ENCODE assay signal across 28 cellular contexts in genomic region chr19:48137411-48137810, GRCh38. TPM values are rescaled to one million over a fixed set of nuclear protein-coding genes. Genes with fewer than 3 reads are reported as not detected.
DNase-seq lines count a peak whose midpoint lies in the region; ATAC-seq, FAIRE-seq and TF ChIP-seq lines count a peak whose summit lies in the region.
"Had no signal": no experiment of that assay in that cellular context is flagged by ENCODE, and none has a peak within 500 bp of the region (broad histone marks: within the 10 kb centered on the region; RNA-seq: fewer than 3 reads in every experiment).

No MANE protein-coding gene starts in this region.

- TF ChIP-seq POLR2A in HepG2 (IDR thresholded peaks at IDR 0.05; ENCODE audit: insufficient read depth in 1 of 2, low read depth in 2 of 2, low read length in 2 of 2) (no peak), right lobe of liver (IDR thresholded peaks at IDR 0.05) (no peak), K562 (conservative IDR thresholded peaks at IDR 0.05) (no peak)

- BruUV-seq in HepG2 (replicated peaks; lab: Mats Ljungman, UMichigan) = no TSS peak
- no TSS peak for BruUV-seq in K562 (replicated peaks; lab: Mats Ljungman, UMichigan)

- peaks cover 73% of the 10 kb centered on the region for H3K36me3 Mint-ChIP-seq in stimulated activated effector memory CD8-positive, alpha-beta T cell treated with anti-CD3 and anti-CD28 coated beads, Interleukin-12 subunit alpha, Interleukin-12 subunit beta, amount 100 ng/mL, for 72 hours

- H3K9ac ChIP-seq in HepG2 (ENCODE audit: insufficient read depth, low read depth, low read length) = no peak overlapping the region
- no peak overlapping the region for H3K9ac ChIP-seq in K562 (ENCODE audit: insufficient read depth in 1 of 2, low read depth in 2 of 2, low read length in 2 of 2)
- H3K9ac ChIP-seq: BLaER1 had no signal

- no peak for DNase-seq in HepG2 (ENCODE audit: low spot score)
- no peak for DNase-seq in right lobe of liver
- DNase-seq in K562 (ENCODE audit: extremely low read depth in 1 of 4, low spot score in 3 of 4) = no peak
- peak; percentile 48 for DNase-seq in islet precursor cell
- DNase-seq in stimulated activated effector memory CD8-positive, alpha-beta T cell treated with anti-CD3 and anti-CD28 coated beads, Interleukin-12 subunit alpha, Interleukin-12 subunit beta, amount 100 ng/mL, for 72 hours (ENCODE audit: low spot score in 2 of 2) = no peak
- no peak for DNase-seq in GM19239 (ENCODE audit: insufficient read length, low spot score)
- DNase-seq: 8988T; ACHN; BE2C; C1 segment of cervical spinal cord; CD4-positive, alpha-beta memory T cell; CD4-positive, CD25-positive, alpha-beta regulatory T cell; CD8-positive, alpha-beta memory T cell; COR-L47; DMS 273 treated with DMSO at 0.1 percent for 48 hours; DMS153; DMS53; DMS79; DND-41; EL; GDM1 had no signal

- CTCF ChIA-PET in HepG2 (lab: Yijun Ruan, JAX; ENCODE audit: low intra/inter-chr PET ratio, low total read pairs) (no interaction called here), K562 (lab: Yijun Ruan, JAX; ENCODE audit: low intra/inter-chr PET ratio) (no interaction called here)

- H3K27ac Mint-ChIP-seq in stimulated activated effector memory CD8-positive, alpha-beta T cell treated with anti-CD3 and anti-CD28 coated beads, Interleukin-12 subunit alpha, Interleukin-12 subunit beta, amount 100 ng/mL, for 72 hours = peak overlapping the region; percentile 64

- no peak for TF ChIP-seq EP300 in HepG2 (IDR thresholded peaks at IDR 0.05; ENCODE audit: low read depth in 2 of 2, low read length in 2 of 2)
- no peak for TF ChIP-seq EP300 in HepG2 (CRISPR knock-in tag; IDR thresholded peaks at IDR 0.05; ENCODE audit: borderline replicate concordance)
- TF ChIP-seq EP300 in K562 (IDR thresholded peaks at IDR 0.05; ENCODE audit: low read length) = no peak

- TF ChIP-seq CTCF in HepG2 (CRISPR knock-in tag; IDR thresholded peaks at IDR 0.05) = no peak
- TF ChIP-seq CTCF in right lobe of liver (IDR thresholded peaks at IDR 0.05) = no peak
- no peak for TF ChIP-seq CTCF in K562 (IDR thresholded peaks at IDR 0.05 in 2 of 3, conservative IDR thresholded peaks at IDR 0.05 in 1 of 3; ENCODE audit: insufficient read depth in 2 of 3, low read depth in 1 of 3, low read length in 3 of 3)

- H3K4me3 Mint-ChIP-seq in stimulated activated effector memory CD8-positive, alpha-beta T cell treated with anti-CD3 and anti-CD28 coated beads, Interleukin-12 subunit alpha, Interleukin-12 subunit beta, amount 100 ng/mL, for 72 hours = no peak overlapping the region
- H3K4me3 Mint-ChIP-seq: CD14-positive monocyte; CD4-positive, alpha-beta memory T cell; CD4-positive, CD25-positive, alpha-beta regulatory T cell; CD8-positive, alpha-beta memory T cell had no signal

- FAIRE-seq in HepG2 (lab: Jason Lieb, UNC) = no peak
- no peak for FAIRE-seq in K562 (lab: Jason Lieb, UNC)
- FAIRE-seq in GM19239 (lab: Jason Lieb, UNC) = no peak
- FAIRE-seq: A204.1, GM12878, GM12892, GM18507 had no signal

- H3K27me3 ChIP-seq in HepG2 (ENCODE audit: control insufficient read depth in 1 of 2, insufficient read depth in 2 of 2, low read length in 2 of 2) = no peaks in the 10 kb centered on the region
- no peaks in the 10 kb centered on the region for H3K27me3 ChIP-seq in right lobe of liver
- H3K27me3 ChIP-seq in K562 (ENCODE audit: control insufficient read depth in 2 of 2, insufficient read depth in 2 of 2, low read length in 2 of 2) = no peaks in the 10 kb centered on the region
- H3K27me3 ChIP-seq: BE2C, BLaER1 had no signal

- H3K9me3 ChIP-seq in HepG2 (ENCODE audit: low read length) (no peaks in the 10 kb centered on the region), right lobe of liver (no peaks in the 10 kb centered on the region), K562 (replicated peaks; ENCODE audit: control insufficient read depth, insufficient read depth, low read depth, low read length) (no peaks in the 10 kb centered on the region)
- H3K9me3 ChIP-seq: BE2C, BLaER1 had no signal

- no peaks in the 10 kb centered on the region for H3K79me2 ChIP-seq in HepG2 (ENCODE audit: insufficient read depth, low read length)
- H3K79me2 ChIP-seq in K562 (ENCODE audit: control insufficient read depth, insufficient read depth, low read length) = no peaks in the 10 kb centered on the region

- H3K9me1 ChIP-seq in K562 (ENCODE audit: control insufficient read depth, insufficient read depth, low read length) = no peaks in the 10 kb centered on the region

- H3K27ac ChIP-seq in HepG2 (ENCODE audit: extremely low read length, insufficient read depth, low read length) (no peak overlapping the region), right lobe of liver (no peak overlapping the region), K562 (ENCODE audit: extremely low read depth, low read depth, low read length) (no peak overlapping the region)
- H3K27ac ChIP-seq: BLaER1 had no signal

- ATAC-seq in HepG2 (no peak), right lobe of liver (no peak), K562 (no peak), GM18873 (IDR thresholded peaks at IDR 0.05; ENCODE audit: low FRiP score, unreplicated experiment) (no peak)
- no peak for ATAC-seq in stimulated activated effector memory CD8-positive, alpha-beta T cell treated with anti-CD3 and anti-CD28 coated beads, Interleukin-12 subunit alpha, Interleukin-12 subunit beta, amount 100 ng/mL, for 72 hours
- ATAC-seq: GM12878 had no signal

- H3K4me2 ChIP-seq in HepG2 (ENCODE audit: low read depth, low read length) (no peak overlapping the region), K562 (ENCODE audit: insufficient read depth, low read length) (no peak overlapping the region)
- H3K4me2 ChIP-seq: BLaER1 had no signal

- H3K4me3 ChIP-seq in HepG2 (replicated peaks in 1 of 3; ENCODE audit: insufficient read depth in 1 of 3, low read depth in 2 of 3, low read length in 3 of 3) (no peak overlapping the region), right lobe of liver (no peak overlapping the region), K562 (no peak overlapping the region)
- H3K4me3 ChIP-seq: BLaER1, GM12878 had no signal

- H3K4me1 ChIP-seq in HepG2 (ENCODE audit: insufficient read depth, low read length) (no peaks in the 10 kb centered on the region), right lobe of liver (no peaks in the 10 kb centered on the region), K562 (replicated peaks in 1 of 2; ENCODE audit: control insufficient read depth in 2 of 2, insufficient read depth in 2 of 2, low read length in 2 of 2) (peaks cover 0 to 11% of the 10 kb centered on the region in 2 experiments; a peak in 1 of 5 replicates)
- H3K4me1 ChIP-seq: BE2C, BLaER1 had no signal

- H3K4me1 Mint-ChIP-seq in stimulated activated effector memory CD8-positive, alpha-beta T cell treated with anti-CD3 and anti-CD28 coated beads, Interleukin-12 subunit alpha, Interleukin-12 subunit beta, amount 100 ng/mL, for 72 hours = peaks cover 7% of the 10 kb centered on the region
- H3K4me1 Mint-ChIP-seq: CD14-positive monocyte; CD4-positive, alpha-beta memory T cell; CD4-positive, CD25-positive, alpha-beta regulatory T cell; CD8-positive, alpha-beta memory T cell had no signal

- H2AFZ ChIP-seq in HepG2 (ENCODE audit: low read length) = no peak overlapping the region
- no peak overlapping the region for H2AFZ ChIP-seq in K562 (ENCODE audit: low read depth, low read length)

- POLR2A ChIA-PET in HepG2 (lab: Yijun Ruan, JAX) = no interaction called here
- POLR2A ChIA-PET in K562 (lab: Yijun Ruan, JAX) = interaction anchor here (0.5 to 1.3 kb wide), 5 partner anchors 10 to 144 kb away, joined by 3 to 4 read pairs (median 3); no protein-coding TSS in a partner anchor

- no peaks in the 10 kb centered on the region for H3K9me3 Mint-ChIP-seq in stimulated activated effector memory CD8-positive, alpha-beta T cell treated with anti-CD3 and anti-CD28 coated beads, Interleukin-12 subunit alpha, Interleukin-12 subunit beta, amount 100 ng/mL, for 72 hours
- H3K9me3 Mint-ChIP-seq: CD14-positive monocyte; CD4-positive, alpha-beta memory T cell; CD4-positive, CD25-positive, alpha-beta regulatory T cell; CD8-positive, alpha-beta memory T cell had no signal

- TF ChIP-seq RAD21 in HepG2 (CRISPR knock-in tag; IDR thresholded peaks at IDR 0.05) (no peak), K562 (CRISPR knock-in tag; conservative IDR thresholded peaks at IDR 0.05 in 1 of 2, IDR thresholded peaks at IDR 0.05 in 1 of 2) (no peak)

- H4K20me1 ChIP-seq in HepG2 (ENCODE audit: insufficient read depth, low read length) (no peaks in the 10 kb centered on the region), K562 (replicated peaks; ENCODE audit: control insufficient read depth, insufficient read depth, low read length) (no peaks in the 10 kb centered on the region)
- H4K20me1 ChIP-seq: BLaER1 had no signal

- WGBS in HepG2 (ENCODE audit: low lambda C conversion rate) = 100% methylated on average over 12 of the region's 26 CpGs
- 100% methylated on average over 5 of the region's 26 CpGs for WGBS in right lobe of liver (ENCODE audit: insufficient coverage, low coverage, low lambda C conversion rate, missing lambda C conversion rate)
- WGBS in K562 (ENCODE audit: insufficient coverage, low coverage, missing lambda C conversion rate) = 94% methylated on average over 22 of the region's 26 CpGs

- in situ Hi-C loops in HepG2 (cut with HindIII; ENCODE audit: extremely low pct_ligation_motif_present, low pct_unique_long_range_greater_than_20kb) = no loop called here
- in situ Hi-C loops in K562 (cut with MboI) = no loop called here

- H3K36me3 ChIP-seq in HepG2 (replicated peaks in 1 of 2; ENCODE audit: control insufficient read depth in 1 of 2, insufficient read depth in 2 of 2, low read length in 2 of 2) (peaks cover 4 to 37% of the 10 kb centered on the region in 2 experiments; a peak in 3 of 5 replicates), right lobe of liver (no peaks in the 10 kb centered on the region), K562 (ENCODE audit: control insufficient read depth, insufficient read depth, low read length) (peaks cover 76% of the 10 kb centered on the region; the same call in 2 of the 3 replicates)

- intact Hi-C loops in HepG2 (cut with micrococcal nuclease; ENCODE audit: unreplicated experiment) (no loop called here), right lobe of liver (cut with DNase I) (no loop called here), K562 (cut with micrococcal nuclease) (no loop called here)

RNA-seq across cellular contexts. Expression of gene PLA2G4C, which starts 26.8 kb away (rescaled TPM):
- total RNA-seq in HepG2 (2016; rRNA removed; fragmentation: Illumina TruSeq; extraction: Trizol) (0.87 and 1.7 TPM in 2 replicates), right lobe of liver (10 to 100 TPM in 3 of 6 experiments, 1 to 10 TPM in 3; 3.8 to 29.7 (median 9.8) TPM), K562 (2014; rRNA removed) (not detected in 2 replicates), K562 (2014; rRNA removed; fragmentation: Illumina TruSeq; extraction: Trizol) (not detected in 2 replicates), K562 (2015; rRNA removed; fragmentation: Illumina TruSeq; extraction: Trizol) (not detected in 2 replicates), K562 (2021) (0.35 and 0.38 TPM in 2 replicates)
- not detected in 2 replicates for total RNA-seq in HepG2 (2016; cell fraction: cytosol; rRNA removed; fragmentation: Illumina TruSeq; extraction: Trizol; ENCODE audit: low read depth)
- 0.30 and 1.1 TPM in 2 replicates for total RNA-seq in HepG2 (2016; cell fraction: insoluble cytoplasmic fraction; rRNA removed; fragmentation: Illumina TruSeq; extraction: Trizol)
- total RNA-seq in HepG2 (2016; cell fraction: membrane; rRNA removed; fragmentation: Illumina TruSeq; extraction: Trizol) = 0.19 and 1.9 TPM in 2 replicates
- total RNA-seq in HepG2 (2016; cell fraction: nucleus; rRNA removed; fragmentation: Illumina TruSeq; extraction: Trizol) = 0.60 and 4.0 TPM in 2 replicates
- polyA plus RNA-seq in HepG2 (2011; rRNA removed) (1.6 and 2.8 TPM in 2 replicates), K562 (2011; rRNA removed) (0.07 and 0.35 TPM in 2 replicates), K562 (2014; fragmentation: Illumina TruSeq; extraction: Trizol) (1.9 TPM in 1 of 2 replicates, not detected in the other), K562 (2014; fragmentation: Nextera tagmentation; extraction: Ambion mirVana) (not detected), K562 (2014; rRNA removed) (0.27 TPM in 1 of 2 replicates, not detected in the other)
- polyA plus RNA-seq in HepG2 (2011; cell fraction: cytosol; rRNA removed) = 0.99 and 1.6 TPM in 2 replicates
- 5.9 and 6.4 TPM in 2 replicates for polyA plus RNA-seq in HepG2 (2011; cell fraction: nucleus; rRNA removed)
- polyA plus RNA-seq in HepG2 (2012) = 0.91 and 1.1 TPM in 2 replicates
- polyA plus RNA-seq in HepG2 (2016; cell fraction: cytosol; fragmentation: Illumina TruSeq; extraction: Trizol; ENCODE audit: low read depth) = 0.34 TPM in 2 replicates
- 0.82 and 1.6 TPM in 2 replicates for polyA plus RNA-seq in HepG2 (2016; cell fraction: insoluble cytoplasmic fraction; fragmentation: Illumina TruSeq; extraction: Trizol; ENCODE audit: low read depth)
- 0.19 TPM in 1 of 2 replicates, not detected in the other for polyA plus RNA-seq in HepG2 (2016; cell fraction: membrane; fragmentation: Illumina TruSeq; extraction: Trizol; ENCODE audit: low read depth)
- polyA plus RNA-seq in HepG2 (2016; cell fraction: nucleus; fragmentation: Illumina TruSeq; extraction: Trizol; ENCODE audit: insufficient read depth, low read depth) = 2.2 and 2.5 TPM in 2 replicates
- 0.58 and 2.7 TPM in 2 replicates for polyA minus RNA-seq in HepG2 (2011; rRNA and poly(A)+ RNA removed; ENCODE audit: low replicate concordance)
- polyA minus RNA-seq in HepG2 (2011; cell fraction: cytosol; rRNA and poly(A)+ RNA removed) = 1.5 TPM in 1 of 2 replicates, not detected in the other
- polyA minus RNA-seq in HepG2 (2011; cell fraction: nucleus; rRNA and poly(A)+ RNA removed) = 4.2 and 5.0 TPM in 2 replicates
- total RNA-seq in K562 (2011; cell fraction: chromatin; rRNA removed; ENCODE audit: low replicate concordance) = 0.56 and 0.76 TPM in 2 replicates
- 1.3 TPM in 1 of 2 replicates, not detected in the other for total RNA-seq in K562 (2011; cell fraction: nucleolus; rRNA removed)
- 2.0 TPM in 1 of 2 replicates, not detected in the other for total RNA-seq in K562 (2011; cell fraction: nucleoplasm; rRNA removed)
- polyA plus RNA-seq in K562 (2011; cell fraction: cytosol; rRNA removed) = 0.10 and 0.44 TPM in 2 replicates
- 0.41 TPM in 1 of 2 replicates, not detected in the other for polyA plus RNA-seq in K562 (2011; cell fraction: nucleus; rRNA removed)
- polyA plus RNA-seq in K562 (2012) = 0.18 and 0.82 TPM in 2 replicates
- 0.27 TPM in 1 of 2 replicates, not detected in the other for polyA minus RNA-seq in K562 (2011; rRNA and poly(A)+ RNA removed)
- polyA minus RNA-seq in K562 (2011; cell fraction: cytosol; rRNA and poly(A)+ RNA removed) = not detected in 2 replicates
- polyA minus RNA-seq in K562 (2011; cell fraction: nucleus; rRNA and poly(A)+ RNA removed) = not detected in 2 replicates
- polyA plus RNA-seq: CD8-positive, alpha-beta memory T cell had no signal

RNA-seq across cellular contexts. Expression of gene LIG1, which starts 32.7 kb away (rescaled TPM):
- 52.1 and 64.4 TPM in 2 replicates for total RNA-seq in HepG2 (2016; rRNA removed; fragmentation: Illumina TruSeq; extraction: Trizol)
- 7.3 and 8.5 TPM in 2 replicates for total RNA-seq in HepG2 (2016; cell fraction: cytosol; rRNA removed; fragmentation: Illumina TruSeq; extraction: Trizol; ENCODE audit: low read depth)
- total RNA-seq in HepG2 (2016; cell fraction: insoluble cytoplasmic fraction; rRNA removed; fragmentation: Illumina TruSeq; extraction: Trizol) = 44.1 and 72.4 TPM in 2 replicates
- 15.7 and 19.3 TPM in 2 replicates for total RNA-seq in HepG2 (2016; cell fraction: membrane; rRNA removed; fragmentation: Illumina TruSeq; extraction: Trizol)
- 51.4 and 56.6 TPM in 2 replicates for total RNA-seq in HepG2 (2016; cell fraction: nucleus; rRNA removed; fragmentation: Illumina TruSeq; extraction: Trizol)
- 18.3 and 20.1 TPM in 2 replicates for polyA plus RNA-seq in HepG2 (2011; rRNA removed)
- 9.1 and 11.9 TPM in 2 replicates for polyA plus RNA-seq in HepG2 (2011; cell fraction: cytosol; rRNA removed)
- 92.2 and 135 TPM in 2 replicates for polyA plus RNA-seq in HepG2 (2011; cell fraction: nucleus; rRNA removed)
- 11.0 and 27.9 TPM in 2 replicates for polyA plus RNA-seq in HepG2 (2012)
- polyA plus RNA-seq in HepG2 (2016; cell fraction: cytosol; fragmentation: Illumina TruSeq; extraction: Trizol; ENCODE audit: low read depth) = 6.0 and 7.0 TPM in 2 replicates
- polyA plus RNA-seq in HepG2 (2016; cell fraction: insoluble cytoplasmic fraction; fragmentation: Illumina TruSeq; extraction: Trizol; ENCODE audit: low read depth) = 43.0 and 49.8 TPM in 2 replicates
- polyA plus RNA-seq in HepG2 (2016; cell fraction: membrane; fragmentation: Illumina TruSeq; extraction: Trizol; ENCODE audit: low read depth) = 7.7 and 11.4 TPM in 2 replicates
- 135 and 153 TPM in 2 replicates for polyA plus RNA-seq in HepG2 (2016; cell fraction: nucleus; fragmentation: Illumina TruSeq; extraction: Trizol; ENCODE audit: insufficient read depth, low read depth)
- polyA minus RNA-seq in HepG2 (2011; rRNA and poly(A)+ RNA removed; ENCODE audit: low replicate concordance) = 25.6 and 86.4 TPM in 2 replicates
- 11.3 and 17.6 TPM in 2 replicates for polyA minus RNA-seq in HepG2 (2011; cell fraction: cytosol; rRNA and poly(A)+ RNA removed)
- polyA minus RNA-seq in HepG2 (2011; cell fraction: nucleus; rRNA and poly(A)+ RNA removed) = 25.0 and 29.4 TPM in 2 replicates
- 10 to 100 TPM in 2 of 6 experiments, 1 to 10 TPM in 4; 5.2 to 16.6 (median 7.7) TPM for total RNA-seq in right lobe of liver
- total RNA-seq in K562 (2011; cell fraction: chromatin; rRNA removed; ENCODE audit: low replicate concordance) = 141 and 259 TPM in 2 replicates
- 126 and 137 TPM in 2 replicates for total RNA-seq in K562 (2011; cell fraction: nucleolus; rRNA removed)
- total RNA-seq in K562 (2011; cell fraction: nucleoplasm; rRNA removed) = 101 and 111 TPM in 2 replicates
- total RNA-seq in K562 (2014; rRNA removed) = 111 and 114 TPM in 2 replicates
- 50.7 and 65.3 TPM in 2 replicates for total RNA-seq in K562 (2014; rRNA removed; fragmentation: Illumina TruSeq; extraction: Trizol)
- total RNA-seq in K562 (2015; rRNA removed; fragmentation: Illumina TruSeq; extraction: Trizol) = 70.4 and 75.5 TPM in 2 replicates
- 83.0 and 87.6 TPM in 2 replicates for total RNA-seq in K562 (2021)
- 49.9 and 74.6 TPM in 2 replicates for polyA plus RNA-seq in K562 (2011; rRNA removed)
- polyA plus RNA-seq in K562 (2011; cell fraction: cytosol; rRNA removed) = 47.6 and 48.1 TPM in 2 replicates
- 197 and 264 TPM in 2 replicates for polyA plus RNA-seq in K562 (2011; cell fraction: nucleus; rRNA removed)
- 97.1 and 97.7 TPM in 2 replicates for polyA plus RNA-seq in K562 (2012)
- polyA plus RNA-seq in K562 (2014; fragmentation: Illumina TruSeq; extraction: Trizol) = 71.1 and 75.8 TPM in 2 replicates
- 10 to 100 TPM in 1 of 2 experiments, 1 to 10 TPM in 1; 9.6 to 11.0 TPM for polyA plus RNA-seq in K562 (2014; fragmentation: Nextera tagmentation; extraction: Ambion mirVana)
- 82.1 and 101 TPM in 2 replicates for polyA plus RNA-seq in K562 (2014; rRNA removed)
- 59.9 and 62.9 TPM in 2 replicates for polyA minus RNA-seq in K562 (2011; rRNA and poly(A)+ RNA removed)
- 33.3 and 44.0 TPM in 2 replicates for polyA minus RNA-seq in K562 (2011; cell fraction: cytosol; rRNA and poly(A)+ RNA removed)
- polyA minus RNA-seq in K562 (2011; cell fraction: nucleus; rRNA and poly(A)+ RNA removed) = 75.4 and 82.3 TPM in 2 replicates

RNA-seq across cellular contexts. Expression of gene ZSWIM9, which starts 33.1 kb away (rescaled TPM):
- total RNA-seq in HepG2 (2016; rRNA removed; fragmentation: Illumina TruSeq; extraction: Trizol) (0.39 and 1.1 TPM in 2 replicates), right lobe of liver (1 to 10 TPM; 1.5 to 2.5 (median 2.0) TPM), K562 (2014; rRNA removed) (0.50 and 0.73 TPM in 2 replicates), K562 (2014; rRNA removed; fragmentation: Illumina TruSeq; extraction: Trizol) (0.11 and 0.13 TPM in 2 replicates), K562 (2015; rRNA removed; fragmentation: Illumina TruSeq; extraction: Trizol) (0.11 and 0.36 TPM in 2 replicates), K562 (2021) (1.4 TPM in 2 replicates)
- 0.26 and 0.91 TPM in 2 replicates for total RNA-seq in HepG2 (2016; cell fraction: cytosol; rRNA removed; fragmentation: Illumina TruSeq; extraction: Trizol; ENCODE audit: low read depth)
- total RNA-seq in HepG2 (2016; cell fraction: insoluble cytoplasmic fraction; rRNA removed; fragmentation: Illumina TruSeq; extraction: Trizol) = 0.54 and 0.93 TPM in 2 replicates
- 0.43 and 1.00 TPM in 2 replicates for total RNA-seq in HepG2 (2016; cell fraction: membrane; rRNA removed; fragmentation: Illumina TruSeq; extraction: Trizol)
- total RNA-seq in HepG2 (2016; cell fraction: nucleus; rRNA removed; fragmentation: Illumina TruSeq; extraction: Trizol) = 0.72 and 0.75 TPM in 2 replicates
- polyA plus RNA-seq in HepG2 (2011; rRNA removed) (0.18 and 0.44 TPM in 2 replicates), K562 (2011; rRNA removed) (0.06 and 0.09 TPM in 2 replicates), K562 (2014; fragmentation: Illumina TruSeq; extraction: Trizol) (0.33 and 0.58 TPM in 2 replicates), K562 (2014; fragmentation: Nextera tagmentation; extraction: Ambion mirVana) (under 1 TPM in 1 of 2 experiments, not detected in 1; 0.04 TPM), K562 (2014; rRNA removed) (0.82 and 0.94 TPM in 2 replicates)
- 0.28 and 0.43 TPM in 2 replicates for polyA plus RNA-seq in HepG2 (2011; cell fraction: cytosol; rRNA removed)
- polyA plus RNA-seq in HepG2 (2011; cell fraction: nucleus; rRNA removed) = 2.1 and 2.4 TPM in 2 replicates
- polyA plus RNA-seq in HepG2 (2012) = 2.8 and 3.7 TPM in 2 replicates
- 0.45 and 0.87 TPM in 2 replicates for polyA plus RNA-seq in HepG2 (2016; cell fraction: cytosol; fragmentation: Illumina TruSeq; extraction: Trizol; ENCODE audit: low read depth)
- 2.2 TPM in 2 replicates for polyA plus RNA-seq in HepG2 (2016; cell fraction: insoluble cytoplasmic fraction; fragmentation: Illumina TruSeq; extraction: Trizol; ENCODE audit: low read depth)
- 0.41 and 0.92 TPM in 2 replicates for polyA plus RNA-seq in HepG2 (2016; cell fraction: membrane; fragmentation: Illumina TruSeq; extraction: Trizol; ENCODE audit: low read depth)
- polyA plus RNA-seq in HepG2 (2016; cell fraction: nucleus; fragmentation: Illumina TruSeq; extraction: Trizol; ENCODE audit: insufficient read depth, low read depth) = 3.7 and 3.8 TPM in 2 replicates
- 1.0 and 1.7 TPM in 2 replicates for polyA minus RNA-seq in HepG2 (2011; rRNA and poly(A)+ RNA removed; ENCODE audit: low replicate concordance)
- 0.59 and 0.70 TPM in 2 replicates for polyA minus RNA-seq in HepG2 (2011; cell fraction: cytosol; rRNA and poly(A)+ RNA removed)
- polyA minus RNA-seq in HepG2 (2011; cell fraction: nucleus; rRNA and poly(A)+ RNA removed) = 0.75 and 0.90 TPM in 2 replicates
- 0.35 and 0.74 TPM in 2 replicates for total RNA-seq in K562 (2011; cell fraction: chromatin; rRNA removed; ENCODE audit: low replicate concordance)
- total RNA-seq in K562 (2011; cell fraction: nucleolus; rRNA removed) = 0.53 and 1.0 TPM in 2 replicates
- total RNA-seq in K562 (2011; cell fraction: nucleoplasm; rRNA removed) = 0.29 and 1.9 TPM in 2 replicates
- 0.21 and 0.57 TPM in 2 replicates for polyA plus RNA-seq in K562 (2011; cell fraction: cytosol; rRNA removed)
- polyA plus RNA-seq in K562 (2011; cell fraction: nucleus; rRNA removed) = 0.15 and 0.51 TPM in 2 replicates
- polyA plus RNA-seq in K562 (2012) = 1.8 and 2.8 TPM in 2 replicates
- 0.09 and 0.11 TPM in 2 replicates for polyA minus RNA-seq in K562 (2011; rRNA and poly(A)+ RNA removed)
- polyA minus RNA-seq in K562 (2011; cell fraction: cytosol; rRNA and poly(A)+ RNA removed) = 0.73 and 1.7 TPM in 2 replicates
- 0.40 and 0.44 TPM in 2 replicates for polyA minus RNA-seq in K562 (2011; cell fraction: nucleus; rRNA and poly(A)+ RNA removed)

Comparison
In these comparisons a context has a peak if more than half of its experiments do, and no peak if none do; other contexts are left out.
1. Of the 241 proteins assayed by ChIP-seq in both HepG2 and K562: peak only in HepG2: none; only in K562: POLR2G; in both: none; in neither: 240.